11 cellular contexts compared by ENCODE assay signal in genomic region chr22:30204742-30205111, GRCh38. TPM values are rescaled to one million over a fixed set of nuclear protein-coding genes. Genes with fewer than 3 reads are reported as not detected.
DNase-seq lines count a peak whose midpoint lies in the region; ATAC-seq and TF ChIP-seq lines count a peak whose summit lies in the region.
"Had no signal": no experiment of that assay in that cellular context is flagged by ENCODE, and none has a peak within 500 bp of the region (broad histone marks: within the 10 kb centered on the region; RNA-seq: fewer than 3 reads in every experiment).

No MANE protein-coding gene starts in this region.

- H3K4me1 ChIP-seq in upper lobe of left lung: peaks cover 7 to 31% (median 15%) of the 10 kb centered on the region in 4 donors

- no peaks in the 10 kb centered on the region for H3K9me3 ChIP-seq in upper lobe of left lung

- H3K27ac Mint-ChIP-seq in activated CD8-positive, alpha-beta T cell treated with anti-CD3 and anti-CD28 coated beads, Interleukin-2, amount 10 ng/mL, durations not matched to agents 7 days and 5 days: peak overlapping the region; percentile 30
- H3K27ac Mint-ChIP-seq in activated CD8-positive, alpha-beta T cell treated with anti-CD3 and anti-CD28 coated beads for 36 hours: no peak overlapping the region
- H3K27ac Mint-ChIP-seq: B cell; stimulated activated naive B cell treated with anti-CD40 and anti-IgM and Interleukin-4, amounts not matched to agents 10 μg/mL and 1 μg/mL and 100 μg/mL, for 72 hours had no signal

- POLR2A ChIA-PET in activated CD8-positive, alpha-beta T cell treated with anti-CD3 and anti-CD28 coated beads, Interleukin-2, amount 10 ng/mL, durations not matched to agents 7 days and 5 days (lab: Charles Lee): interaction anchor here (0.7 kb wide), 1 partner anchor 10 kb away, joined by 4 read pairs; no protein-coding TSS in a partner anchor
- POLR2A ChIA-PET in activated CD8-positive, alpha-beta T cell treated with anti-CD3 and anti-CD28 coated beads for 36 hours (lab: Charles Lee): interaction anchor here (1.0 kb wide), 1 partner anchor 28 kb away, joined by 3 read pairs; no protein-coding TSS in a partner anchor

- H3K4me3 ChIP-seq in astrocyte of the cerebellum (ENCODE audit: low read depth, low read length): no peak overlapping the region
- no peak overlapping the region for H3K4me3 ChIP-seq in upper lobe of left lung

- peak overlapping the region; percentile 44 to 64 (median 50) for H3K27ac ChIP-seq in upper lobe of left lung

- peaks cover 10% of the 10 kb centered on the region for H3K36me3 Mint-ChIP-seq in activated CD8-positive, alpha-beta T cell treated with anti-CD3 and anti-CD28 coated beads, Interleukin-2, amount 10 ng/mL, durations not matched to agents 7 days and 5 days (ENCODE audit: low read depth)
- H3K36me3 Mint-ChIP-seq in activated CD8-positive, alpha-beta T cell treated with anti-CD3 and anti-CD28 coated beads for 36 hours (ENCODE audit: low read depth): no peaks in the 10 kb centered on the region
- H3K36me3 Mint-ChIP-seq: stimulated activated naive B cell treated with anti-CD40 and anti-IgM and Interleukin-4, amounts not matched to agents 10 μg/mL and 1 μg/mL and 100 μg/mL, for 72 hours had no signal

- H3K4me1 Mint-ChIP-seq in activated CD8-positive, alpha-beta T cell treated with anti-CD3 and anti-CD28 coated beads, Interleukin-2, amount 10 ng/mL, durations not matched to agents 7 days and 5 days (ENCODE audit: low read depth): peaks cover 57% of the 10 kb centered on the region
- peaks cover 6% of the 10 kb centered on the region for H3K4me1 Mint-ChIP-seq in activated CD8-positive, alpha-beta T cell treated with anti-CD3 and anti-CD28 coated beads for 36 hours (ENCODE audit: low read depth)
- H3K4me1 Mint-ChIP-seq: B cell had no signal

- no peak for TF ChIP-seq POLR2A in upper lobe of left lung (IDR thresholded peaks at IDR 0.05)

- H3K36me3 ChIP-seq in upper lobe of left lung: no peaks in the 10 kb centered on the region

- no peak overlapping the region for H3K4me3 Mint-ChIP-seq in activated CD8-positive, alpha-beta T cell treated with anti-CD3 and anti-CD28 coated beads, Interleukin-2, amount 10 ng/mL, durations not matched to agents 7 days and 5 days
- H3K4me3 Mint-ChIP-seq in activated CD8-positive, alpha-beta T cell treated with anti-CD3 and anti-CD28 coated beads for 36 hours: no peak overlapping the region
- H3K4me3 Mint-ChIP-seq: B cell; stimulated activated naive B cell treated with anti-CD40 and anti-IgM and Interleukin-4, amounts not matched to agents 10 μg/mL and 1 μg/mL and 100 μg/mL, for 72 hours had no signal

- intact Hi-C loops in activated CD8-positive, alpha-beta T cell treated with anti-CD3 and anti-CD28 coated beads for 36 hours (cut with micrococcal nuclease): no loop called here

- DNase-seq in activated CD8-positive, alpha-beta T cell treated with anti-CD3 and anti-CD28 coated beads, Interleukin-2, amount 10 ng/mL, durations not matched to agents 7 days and 5 days: no peak
- no peak for DNase-seq in activated CD8-positive, alpha-beta T cell treated with anti-CD3 and anti-CD28 coated beads for 36 hours
- peak; percentile 70 for DNase-seq in astrocyte of the cerebellum (ENCODE audit: low read depth)
- peak; percentile 45 for DNase-seq in kidney tubule cell (ENCODE audit: low spot score)
- no peak for DNase-seq in upper lobe of left lung
- DNase-seq in G401 (ENCODE audit: low spot score): no peak
- no peak for DNase-seq in NCI-H146 treated with DMSO at 0.1 percent for 48 hours (lab: John Stamatoyannopoulos, UW; ENCODE audit: unreplicated experiment)
- DNase-seq: aorta; stimulated activated naive B cell treated with anti-CD40 and anti-IgM and Interleukin-4, amounts not matched to agents 10 μg/mL and 1 μg/mL and 100 μg/mL, for 72 hours had no signal

- no peak for TF ChIP-seq EP300 in upper lobe of left lung (IDR thresholded peaks at IDR 0.05)

- ATAC-seq in activated CD8-positive, alpha-beta T cell treated with anti-CD3 and anti-CD28 coated beads, Interleukin-2, amount 10 ng/mL, durations not matched to agents 7 days and 5 days: no peak
- ATAC-seq in activated CD8-positive, alpha-beta T cell treated with anti-CD3 and anti-CD28 coated beads for 36 hours: no peak
- ATAC-seq in upper lobe of left lung (ENCODE audit: low FRiP score in 2 of 2) (no peak), HG03521 (IDR thresholded peaks at IDR 0.05; ENCODE audit: unreplicated experiment) (no peak)
- ATAC-seq: stimulated activated naive B cell treated with anti-CD40 and anti-IgM and Interleukin-4, amounts not matched to agents 10 μg/mL and 1 μg/mL and 100 μg/mL, for 72 hours had no signal

- no peaks in the 10 kb centered on the region for H3K27me3 Mint-ChIP-seq in activated CD8-positive, alpha-beta T cell treated with anti-CD3 and anti-CD28 coated beads, Interleukin-2, amount 10 ng/mL, durations not matched to agents 7 days and 5 days (ENCODE audit: low read depth)
- no peaks in the 10 kb centered on the region for H3K27me3 Mint-ChIP-seq in activated CD8-positive, alpha-beta T cell treated with anti-CD3 and anti-CD28 coated beads for 36 hours
- H3K27me3 Mint-ChIP-seq: B cell; stimulated activated naive B cell treated with anti-CD40 and anti-IgM and Interleukin-4, amounts not matched to agents 10 μg/mL and 1 μg/mL and 100 μg/mL, for 72 hours had no signal

- no peaks in the 10 kb centered on the region for H3K9me3 Mint-ChIP-seq in activated CD8-positive, alpha-beta T cell treated with anti-CD3 and anti-CD28 coated beads, Interleukin-2, amount 10 ng/mL, durations not matched to agents 7 days and 5 days (ENCODE audit: insufficient read depth)
- no peaks in the 10 kb centered on the region for H3K9me3 Mint-ChIP-seq in activated CD8-positive, alpha-beta T cell treated with anti-CD3 and anti-CD28 coated beads for 36 hours
- H3K9me3 Mint-ChIP-seq: stimulated activated naive B cell treated with anti-CD40 and anti-IgM and Interleukin-4, amounts not matched to agents 10 μg/mL and 1 μg/mL and 100 μg/mL, for 72 hours had no signal

- in situ Hi-C loops in astrocyte of the cerebellum (cut with HindIII; ENCODE audit: low sequenced_read_pairs) (no loop called here), G401 (cut with HindIII; ENCODE audit: low sequenced_read_pairs) (no loop called here)

- H3K27me3 ChIP-seq in upper lobe of left lung: no peaks in the 10 kb centered on the region

- 62 to 77% methylated on average over 10 of the region's 10 CpGs for WGBS in upper lobe of left lung, 2 donors

- no peak for TF ChIP-seq CTCF in activated CD8-positive, alpha-beta T cell treated with anti-CD3 and anti-CD28 coated beads for 36 hours (IDR thresholded peaks at IDR 0.05)
- TF ChIP-seq CTCF in astrocyte of the cerebellum (IDR thresholded peaks at IDR 0.05; ENCODE audit: low read depth, low read length, missing control alignments): no peak
- no peak for TF ChIP-seq CTCF in upper lobe of left lung (IDR thresholded peaks at IDR 0.05)

- CTCF ChIA-PET in activated CD8-positive, alpha-beta T cell treated with anti-CD3 and anti-CD28 coated beads, Interleukin-2, amount 10 ng/mL, durations not matched to agents 7 days and 5 days (lab: Charles Lee): interaction anchor here (0.6 to 1.2 kb wide), 4 partner anchors 10 to 1072 kb away, joined by 3 to 4 read pairs (median 3); no protein-coding TSS in a partner anchor
- CTCF ChIA-PET in activated CD8-positive, alpha-beta T cell treated with anti-CD3 and anti-CD28 coated beads for 36 hours (lab: Charles Lee): interaction anchor here (1.2 to 1.7 kb wide), 4 partner anchors 14 to 27 kb away, joined by 3 to 6 read pairs (median 3); no protein-coding TSS in a partner anchor

RNA-seq across cellular contexts. Expression of gene LIF, which starts 41.8 kb away (rescaled TPM):
- 100 to 1,000 TPM; 532 to 569 TPM for total RNA-seq in activated CD8-positive, alpha-beta T cell treated with anti-CD3 and anti-CD28 coated beads, Interleukin-2, amount 10 ng/mL, durations not matched to agents 7 days and 5 days
- total RNA-seq in activated CD8-positive, alpha-beta T cell treated with anti-CD3 and anti-CD28 coated beads for 36 hours: 100 to 1,000 TPM; 160 to 161 TPM
- 10 to 100 TPM in 1 of 6 donors, 1 to 10 TPM in 4, under 1 TPM in 1; 0.89 to 16.9 (median 3.8) TPM for total RNA-seq in upper lobe of left lung
- 24.5 and 36.5 TPM in 2 replicates for total RNA-seq in G401 (2014; rRNA removed; shearing (Covaris generic))

Comparison
In these comparisons a context has a peak if more than half of its experiments do, and no peak if none do; other contexts are left out.
1. DNase-seq: peak in astrocyte of the cerebellum (single experiment) and kidney tubule cell (single experiment); none in activated CD8-positive, alpha-beta T cell treated with anti-CD3 and anti-CD28 coated beads, Interleukin-2, amount 10 ng/mL, durations not matched to agents 7 days and 5 days (single experiment), activated CD8-positive, alpha-beta T cell treated with anti-CD3 and anti-CD28 coated beads for 36 hours (single experiment), upper lobe of left lung (0 of 2), G401 (single experiment) and NCI-H146 treated with DMSO at 0.1 percent for 48 hours (single experiment).